ENCODE assay signal across 22 cellular contexts in the genomic region with DNA sequence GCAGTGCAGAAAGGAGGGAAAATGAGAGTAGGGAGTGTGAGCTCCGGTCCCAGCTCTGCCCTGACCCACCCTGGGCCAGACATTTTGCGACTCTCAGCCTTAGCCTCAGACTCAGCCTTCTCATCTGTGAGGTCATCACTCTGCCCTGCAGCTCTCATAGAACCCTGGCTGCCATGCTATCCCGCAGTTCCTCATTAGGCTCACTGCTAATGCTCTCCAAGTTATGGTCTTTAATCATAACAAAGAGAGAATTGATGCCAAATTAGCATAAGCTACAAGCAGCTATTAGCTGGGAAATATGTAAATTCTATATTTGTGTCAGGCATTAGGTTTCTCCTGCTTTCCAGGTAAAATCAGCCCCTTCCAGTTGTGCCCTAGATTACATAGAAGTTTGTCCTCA. TPM values are rescaled to one million over a fixed set of nuclear protein-coding genes. Genes with fewer than 3 reads are reported as not detected.
A peak's percentile ranks its signal among the peaks of the same experiment; 100 is the strongest.
DNase-seq lines count a peak whose midpoint lies in the region; ATAC-seq, FAIRE-seq and TF ChIP-seq lines count a peak whose summit lies in the region.
"Had no signal": no experiment of that assay in that cellular context is flagged by ENCODE, and none has a peak within 500 bp of the region (broad histone marks: within the 10 kb centered on the region; RNA-seq: fewer than 3 reads in every experiment).

No MANE protein-coding gene starts in this region.

- no CpG with 5 or more reads among the region's 3 CpGs for WGBS in IMR-90 (ENCODE audit: extremely low coverage in 2 of 2, insufficient read length in 1 of 2), 2 experiments
- WGBS in K562 (ENCODE audit: insufficient coverage, low coverage, missing lambda C conversion rate): 9% methylated on average over 3 of the region's 3 CpGs

- no peak overlapping the region for H4K91ac ChIP-seq in IMR-90 (ENCODE audit: insufficient read depth, low read depth, low read length)

- no peak overlapping the region for H3K4me2 ChIP-seq in IMR-90 (ENCODE audit: low read depth, low read length)
- H3K4me2 ChIP-seq in K562 (ENCODE audit: insufficient read depth, low read length): no peak overlapping the region
- no peak overlapping the region for H3K4me2 ChIP-seq in osteoblast (ENCODE audit: insufficient read depth, low read length)
- H3K4me2 ChIP-seq: A549 had no signal

- H3K9me1 ChIP-seq in IMR-90 (ENCODE audit: insufficient read depth, low read length): 0 out of 2 replicates have a peak, but pooled peaks cover 4% of the 10 kb centered on the region
- H3K9me1 ChIP-seq in K562 (ENCODE audit: control insufficient read depth, insufficient read depth, low read length): no peaks in the 10 kb centered on the region

- H3K56ac ChIP-seq in IMR-90 (ENCODE audit: extremely low read depth, insufficient read depth, low read length): no peak overlapping the region

- no peak overlapping the region for H3K27ac ChIP-seq in IMR-90 (ENCODE audit: insufficient read depth, low read length)
- no peak overlapping the region for H3K27ac ChIP-seq in K562 (ENCODE audit: extremely low read depth, low read depth, low read length)
- H3K27ac ChIP-seq in osteoblast (ENCODE audit: low read depth, low read length): no peak overlapping the region
- H3K27ac ChIP-seq: C4-2B had no signal

- H2AFZ ChIP-seq in IMR-90 (replicated peaks; ENCODE audit: low read length, poor library complexity): peak overlapping the region; percentile 14
- H2AFZ ChIP-seq in K562 (ENCODE audit: low read depth, low read length): no peak overlapping the region
- H2AFZ ChIP-seq in osteoblast (ENCODE audit: low read length): no peak overlapping the region

- no peak for TF ChIP-seq EP300 in K562 (IDR thresholded peaks at IDR 0.05; ENCODE audit: low read length)

- H2AK5ac ChIP-seq in IMR-90 (ENCODE audit: low read depth, low read length): no peak overlapping the region

- H4K20me1 ChIP-seq in IMR-90 (ENCODE audit: insufficient read depth, low read length) (no peaks in the 10 kb centered on the region), K562 (replicated peaks; ENCODE audit: control insufficient read depth, insufficient read depth, low read length) (no peaks in the 10 kb centered on the region), osteoblast (ENCODE audit: insufficient read depth, low read length) (no peaks in the 10 kb centered on the region)

- no peak overlapping the region for H2BK120ac ChIP-seq in IMR-90 (ENCODE audit: low read depth, low read length)

- TF ChIP-seq RAD21 in IMR-90 (IDR thresholded peaks at IDR 0.05; ENCODE audit: low read length) (no peak), K562 (CRISPR knock-in tag; conservative IDR thresholded peaks at IDR 0.05 in 1 of 2, IDR thresholded peaks at IDR 0.05 in 1 of 2) (no peak)

- no peak overlapping the region for H3K23ac ChIP-seq in IMR-90 (ENCODE audit: low read depth, low read length)

- BruUV-seq in IMR-90 (replicated peaks; lab: Mats Ljungman, UMichigan): no TSS peak
- BruUV-seq in K562 (replicated peaks; lab: Mats Ljungman, UMichigan): no TSS peak

- H3K4me3 Mint-ChIP-seq in activated CD8-positive, alpha-beta T cell treated with anti-CD3 and anti-CD28 coated beads for 36 hours: no peak overlapping the region
- H3K4me3 Mint-ChIP-seq in stimulated activated naive CD8-positive, alpha-beta T cell treated with anti-CD3 and anti-CD28 coated beads, Interleukin-15, amount 100 ng/mL, for 72 hours: no peak overlapping the region
- H3K4me3 Mint-ChIP-seq: CD4-positive, alpha-beta memory T cell; HFFc6 had no signal

- no peaks in the 10 kb centered on the region for H3K36me3 Mint-ChIP-seq in activated CD8-positive, alpha-beta T cell treated with anti-CD3 and anti-CD28 coated beads for 36 hours (ENCODE audit: low read depth)
- H3K36me3 Mint-ChIP-seq: CD4-positive, alpha-beta memory T cell had no signal

- H3K36me3 ChIP-seq in IMR-90 (ENCODE audit: control insufficient read depth, insufficient read depth, low read length) (no peaks in the 10 kb centered on the region), K562 (ENCODE audit: control insufficient read depth, insufficient read depth, low read length) (no peaks in the 10 kb centered on the region), osteoblast (ENCODE audit: insufficient read depth, low read length) (no peaks in the 10 kb centered on the region)
- H3K36me3 ChIP-seq: BE2C, HAP-1 had no signal

- H3K27me3 Mint-ChIP-seq in activated CD8-positive, alpha-beta T cell treated with anti-CD3 and anti-CD28 coated beads for 36 hours: peaks cover 17% of the 10 kb centered on the region
- H3K27me3 Mint-ChIP-seq in stimulated activated naive CD8-positive, alpha-beta T cell treated with anti-CD3 and anti-CD28 coated beads, Interleukin-15, amount 100 ng/mL, for 72 hours: peaks cover 51% of the 10 kb centered on the region

- no peak overlapping the region for H3K14ac ChIP-seq in IMR-90 (replicated peaks; ENCODE audit: low read depth, low read length)

- H3K4me1 ChIP-seq in IMR-90 (ENCODE audit: control insufficient read depth, insufficient read depth, low read length) (no peaks in the 10 kb centered on the region), K562 (replicated peaks in 1 of 2; ENCODE audit: control insufficient read depth in 2 of 2, insufficient read depth in 2 of 2, low read length in 2 of 2) (peaks cover 4 to 17% of the 10 kb centered on the region in 2 experiments; a peak in 3 of 5 replicates), osteoblast (ENCODE audit: insufficient read depth, low read length) (no peaks in the 10 kb centered on the region)

- CTCF ChIA-PET in IMR-90 (lab: Yijun Ruan, JAX): interaction anchor here (1.4 to 2.1 kb wide), 3 partner anchors 10 to 177 kb away, joined by 5 to 7 read pairs (median 6); no protein-coding TSS in a partner anchor
- CTCF ChIA-PET in K562 (lab: Yijun Ruan, JAX; ENCODE audit: low intra/inter-chr PET ratio): no interaction called here
- CTCF ChIA-PET in activated CD8-positive, alpha-beta T cell treated with anti-CD3 and anti-CD28 coated beads for 36 hours (lab: Charles Lee): interaction anchor here (0.7 to 1.1 kb wide), 2 partner anchors 10 to 205 kb away, joined by 3 read pairs; no protein-coding TSS in a partner anchor

- no peak overlapping the region for H2BK15ac ChIP-seq in IMR-90 (ENCODE audit: low read depth, low read length)

- H3K27ac Mint-ChIP-seq in activated CD8-positive, alpha-beta T cell treated with anti-CD3 and anti-CD28 coated beads for 36 hours: no peak overlapping the region
- no peak overlapping the region for H3K27ac Mint-ChIP-seq in stimulated activated naive CD8-positive, alpha-beta T cell treated with anti-CD3 and anti-CD28 coated beads, Interleukin-15, amount 100 ng/mL, for 72 hours
- H3K27ac Mint-ChIP-seq: HFFc6 had no signal

- DNase-seq in IMR-90 (no peak), NB4 (ENCODE audit: low read depth) (peak; percentile 40), K562 (ENCODE audit: extremely low read depth in 1 of 4, low spot score in 3 of 4) (no peak), osteoblast (ENCODE audit: insufficient read length, low spot score, missing footprints) (peak; percentile 13), HUDEP-2 (lab: John Stamatoyannopoulos, UW; ENCODE audit: unreplicated experiment in 76 of 76) (no peak)
- no peak for DNase-seq in activated CD8-positive, alpha-beta T cell treated with anti-CD3 and anti-CD28 coated beads for 36 hours
- no peak for DNase-seq in stimulated activated naive CD8-positive, alpha-beta T cell treated with anti-CD3 and anti-CD28 coated beads, Interleukin-15, amount 100 ng/mL, for 72 hours
- DNase-seq: BE2C; CD4-positive, alpha-beta memory T cell; DMS153; DMS79 treated with DMSO at 0.1 percent for 48 hours; EL; GOT3; HFFc6 had no signal

- dilution Hi-C loops in IMR-90 (cut with HindIII; ENCODE audit: low sequenced_read_pairs, unreplicated experiment): no loop called here

- no peak overlapping the region for H4K5ac ChIP-seq in IMR-90 (ENCODE audit: low read depth, low read length)

- H2BK20ac ChIP-seq in IMR-90 (ENCODE audit: low read depth, low read length): no peak overlapping the region

- H2AK9ac ChIP-seq in IMR-90 (replicated peaks; ENCODE audit: low read depth, low read length, poor library complexity): no peak overlapping the region

- no peaks in the 10 kb centered on the region for H3K79me2 ChIP-seq in K562 (ENCODE audit: control insufficient read depth, insufficient read depth, low read length)
- H3K79me2 ChIP-seq in osteoblast (ENCODE audit: insufficient read depth, low read length): no peaks in the 10 kb centered on the region

- H3K9me3 Mint-ChIP-seq in activated CD8-positive, alpha-beta T cell treated with anti-CD3 and anti-CD28 coated beads for 36 hours: no peaks in the 10 kb centered on the region
- no peaks in the 10 kb centered on the region for H3K9me3 Mint-ChIP-seq in stimulated activated naive CD8-positive, alpha-beta T cell treated with anti-CD3 and anti-CD28 coated beads, Interleukin-15, amount 100 ng/mL, for 72 hours
- H3K9me3 Mint-ChIP-seq: HFFc6 had no signal

- H3K18ac ChIP-seq in IMR-90 (ENCODE audit: low read depth, low read length): no peak overlapping the region

- H3K4me1 Mint-ChIP-seq in activated CD8-positive, alpha-beta T cell treated with anti-CD3 and anti-CD28 coated beads for 36 hours (ENCODE audit: low read depth): no peaks in the 10 kb centered on the region
- H3K4me1 Mint-ChIP-seq in stimulated activated naive CD8-positive, alpha-beta T cell treated with anti-CD3 and anti-CD28 coated beads, Interleukin-15, amount 100 ng/mL, for 72 hours: peaks cover under 1% of the 10 kb centered on the region

- POLR2A ChIA-PET in IMR-90 (lab: Charles Lee; ENCODE audit: unreplicated experiment): interaction anchor here (1.2 kb wide), 1 partner anchor 10 kb away, joined by 3 read pairs; no protein-coding TSS in a partner anchor
- POLR2A ChIA-PET in K562 (lab: Yijun Ruan, JAX): interaction anchor here (0.5 to 3.3 kb wide), 7 partner anchors 8 to 139 kb away, joined by 3 to 11 read pairs (median 3); a partner anchor contains a TSS
- POLR2A ChIA-PET in activated CD8-positive, alpha-beta T cell treated with anti-CD3 and anti-CD28 coated beads for 36 hours (lab: Charles Lee): interaction anchor here (1.4 to 1.7 kb wide), 2 partner anchors 10 to 55 kb away, joined by 3 to 6 read pairs; no protein-coding TSS in a partner anchor

- no peak for TF ChIP-seq POLR2A in IMR-90 (IDR thresholded peaks at IDR 0.05; ENCODE audit: low read depth, low read length)
- TF ChIP-seq POLR2A in NB4 (IDR thresholded peaks at IDR 0.05; ENCODE audit: extremely low read depth, insufficient read length): no peak
- no peak for TF ChIP-seq POLR2A in K562 (conservative IDR thresholded peaks at IDR 0.05)

- H3K4ac ChIP-seq in IMR-90 (ENCODE audit: low read depth, low read length): no peak overlapping the region

- no peak for FAIRE-seq in K562 (lab: Jason Lieb, UNC)
- FAIRE-seq: A549, D721Med, G401.6, GM12892, HTR-8/SVneo had no signal

- H3K9me3 ChIP-seq in IMR-90 (ENCODE audit: control insufficient read depth, insufficient read depth, low read length): no peaks in the 10 kb centered on the region
- H3K9me3 ChIP-seq in K562 (replicated peaks; ENCODE audit: control insufficient read depth, insufficient read depth, low read depth, low read length): no peaks in the 10 kb centered on the region
- H3K9me3 ChIP-seq in osteoblast (ENCODE audit: low read depth, low read length): no peaks in the 10 kb centered on the region
- H3K9me3 ChIP-seq: A549, BE2C, HAP-1 had no signal

- H3K79me1 ChIP-seq in IMR-90 (ENCODE audit: low read depth in 1 of 2, low read length in 2 of 2): no peaks in the 10 kb centered on the region

- intact Hi-C loops in IMR-90 (cut with micrococcal nuclease): no loop called here
- intact Hi-C loops in K562 (cut with micrococcal nuclease): loop anchor here (10.0 kb wide), 1 partner anchor 295 kb away; a partner anchor contains a TSS
- intact Hi-C loops in activated CD8-positive, alpha-beta T cell treated with anti-CD3 and anti-CD28 coated beads for 36 hours (cut with micrococcal nuclease): loop anchor here (10.0 kb wide), 1 partner anchor 175 kb away; no protein-coding TSS in a partner anchor

- no peak overlapping the region for H3K4me3 ChIP-seq in IMR-90 (ENCODE audit: insufficient read depth, low read depth, low read length)
- H3K4me3 ChIP-seq in NB4 (ENCODE audit: low read depth, low read length): no peak overlapping the region
- no peak overlapping the region for H3K4me3 ChIP-seq in K562
- H3K4me3 ChIP-seq in osteoblast (ENCODE audit: insufficient read depth, low read length): no peak overlapping the region
- H3K4me3 ChIP-seq: A549, HAP-1 had no signal

- ATAC-seq in IMR-90 (ENCODE audit: low read depth) (no peak), K562 (no peak; the same call in 2 of the 3 replicates)
- ATAC-seq in activated CD8-positive, alpha-beta T cell treated with anti-CD3 and anti-CD28 coated beads for 36 hours: no peak
- no peak for ATAC-seq in stimulated activated naive CD8-positive, alpha-beta T cell treated with anti-CD3 and anti-CD28 coated beads, Interleukin-15, amount 100 ng/mL, for 72 hours
- ATAC-seq: A549 had no signal

- no peak overlapping the region for H4K8ac ChIP-seq in IMR-90 (ENCODE audit: low read depth in 2 of 2, low read length in 2 of 2)

- H3K27me3 ChIP-seq in IMR-90 (ENCODE audit: control insufficient read depth, insufficient read depth, low read length): peaks cover 28% of the 10 kb centered on the region
- H3K27me3 ChIP-seq in K562 (ENCODE audit: control insufficient read depth in 2 of 2, insufficient read depth in 2 of 2, low read length in 2 of 2): peaks cover 10 to 12% of the 10 kb centered on the region in 2 experiments; a peak in 2 of 5 replicates
- H3K27me3 ChIP-seq in osteoblast (ENCODE audit: insufficient read depth, low read length): no peaks in the 10 kb centered on the region
- H3K27me3 ChIP-seq: BE2C had no signal

- in situ Hi-C loops in IMR-90 (cut with MboI; ENCODE audit: low sequenced_read_pairs): no loop called here
- in situ Hi-C loops in K562 (cut with MboI): no loop called here

- no peak overlapping the region for H2BK5ac ChIP-seq in IMR-90 (ENCODE audit: low read depth, low read length, poor library complexity, severe bottlenecking)

- H3K9ac ChIP-seq in IMR-90 (ENCODE audit: low read depth, low read length): no peak overlapping the region
- peak overlapping the region in 1 of 2 experiments; percentile 54; a peak in 1 of 4 replicates for H3K9ac ChIP-seq in K562 (ENCODE audit: insufficient read depth in 1 of 2, low read depth in 2 of 2, low read length in 2 of 2)

- TF ChIP-seq CTCF in IMR-90 (conservative IDR thresholded peaks at IDR 0.05; ENCODE audit: low read depth, low read length): no peak
- no peak for TF ChIP-seq CTCF in NB4 (IDR thresholded peaks at IDR 0.05; ENCODE audit: low read depth, low read length)
- no peak for TF ChIP-seq CTCF in K562 (IDR thresholded peaks at IDR 0.05 in 2 of 3, conservative IDR thresholded peaks at IDR 0.05 in 1 of 3; ENCODE audit: insufficient read depth in 2 of 3, low read depth in 1 of 3, low read length in 3 of 3)
- no peak for TF ChIP-seq CTCF in osteoblast (IDR thresholded peaks at IDR 0.05; ENCODE audit: extremely low read depth, low read depth, low read length)
- no peak for TF ChIP-seq CTCF in activated CD8-positive, alpha-beta T cell treated with anti-CD3 and anti-CD28 coated beads for 36 hours (IDR thresholded peaks at IDR 0.05)

RNA-seq across cellular contexts. Expression of a gene that starts 46.5 kb away (rescaled TPM):
- total RNA-seq in IMR-90 (2012; rRNA removed): not detected in 2 replicates
- not detected in 2 replicates for polyA plus RNA-seq in IMR-90 (2012; rRNA removed)
- not detected in 2 replicates for polyA plus RNA-seq in IMR-90 (2012; cell fraction: cytosol; rRNA removed)
- not detected in 2 replicates for polyA plus RNA-seq in IMR-90 (2012; cell fraction: nucleus; rRNA removed; ENCODE audit: low replicate concordance)
- total RNA-seq in K562 (2011; cell fraction: chromatin; rRNA removed; ENCODE audit: low replicate concordance): not detected in 2 replicates
- total RNA-seq in K562 (2011; cell fraction: nucleolus; rRNA removed): not detected in 2 replicates
- not detected in 2 replicates for total RNA-seq in K562 (2011; cell fraction: nucleoplasm; rRNA removed)
- not detected in 2 replicates for total RNA-seq in K562 (2014; rRNA removed)
- total RNA-seq in K562 (2014; rRNA removed; fragmentation: Illumina TruSeq; extraction: Trizol): not detected in 2 replicates
- total RNA-seq in K562 (2015; rRNA removed; fragmentation: Illumina TruSeq; extraction: Trizol): not detected in 2 replicates
- total RNA-seq in K562 (2021): not detected in 2 replicates
- not detected in 2 replicates for polyA plus RNA-seq in K562 (2011; rRNA removed)
- not detected in 2 replicates for polyA plus RNA-seq in K562 (2011; cell fraction: cytosol; rRNA removed)
- polyA plus RNA-seq in K562 (2011; cell fraction: nucleus; rRNA removed): not detected in 2 replicates
- not detected in 2 replicates for polyA plus RNA-seq in K562 (2012)
- not detected in 2 replicates for polyA plus RNA-seq in K562 (2014; fragmentation: Illumina TruSeq; extraction: Trizol)
- not detected for polyA plus RNA-seq in K562 (2014; fragmentation: Nextera tagmentation; extraction: Ambion mirVana)
- polyA plus RNA-seq in K562 (2014; rRNA removed): not detected in 2 replicates
- polyA minus RNA-seq in K562 (2011; rRNA and poly(A)+ RNA removed): not detected in 2 replicates
- not detected in 2 replicates for polyA minus RNA-seq in K562 (2011; cell fraction: cytosol; rRNA and poly(A)+ RNA removed)
- polyA minus RNA-seq in K562 (2011; cell fraction: nucleus; rRNA and poly(A)+ RNA removed): not detected in 2 replicates
- not detected in 2 replicates for total RNA-seq in osteoblast
- not detected for total RNA-seq in activated CD8-positive, alpha-beta T cell treated with anti-CD3 and anti-CD28 coated beads for 36 hours
- total RNA-seq: CD4-positive, alpha-beta memory T cell; HFFc6 had no signal
- polyA plus RNA-seq: A549; AG04450; CD4-positive, alpha-beta memory T cell had no signal

Comparison
In these comparisons a context has a peak if more than half of its experiments do, and no peak if none do; other contexts are left out.
1. DNase-seq: peak in NB4 (single experiment) and osteoblast (single experiment); none in IMR-90 (single experiment), K562 (0 of 4), HUDEP-2 (0 of 76), activated CD8-positive, alpha-beta T cell treated with anti-CD3 and anti-CD28 coated beads for 36 hours (single experiment) and stimulated activated naive CD8-positive, alpha-beta T cell treated with anti-CD3 and anti-CD28 coated beads, Interleukin-15, amount 100 ng/mL, for 72 hours (0 of 2).